Comparison of ENCODE assay signal across 15 cellular contexts in genomic region chr5:88824141-88824540, GRCh38. TPM values are rescaled to one million over a fixed set of nuclear protein-coding genes. Genes with fewer than 3 reads are reported as not detected.
DNase-seq lines count a peak whose midpoint lies in the region; ATAC-seq and TF ChIP-seq lines count a peak whose summit lies in the region.
"Had no signal": no experiment of that assay in that cellular context is flagged by ENCODE, and none has a peak within 500 bp of the region (broad histone marks: within the 10 kb centered on the region; RNA-seq: fewer than 3 reads in every experiment).

No MANE protein-coding gene starts in this region.

- H4K20me1 ChIP-seq in BLaER1 treated with 17β-estradiol and CSF1 and Interleukin-3, amounts not matched to agents 10 nM and 100 nM, result peaks cover 0 to 7% (median 0%) of the 10 kb centered on the region in 11 experiments; a peak in 1 of 22 replicates

- peak overlapping the region; percentile 84 to 99 (median 92) for H3K27ac Mint-ChIP-seq in IgD-negative memory B cell
- no peak overlapping the region for H3K27ac Mint-ChIP-seq in CD4-positive, alpha-beta T cell
- no peak overlapping the region for H3K27ac Mint-ChIP-seq in chondrocyte (ENCODE audit: unreplicated experiment)
- H3K27ac Mint-ChIP-seq: activated naive CD8-positive, alpha-beta T cell had no signal

- DNase-seq in colonic mucosa (no peak), psoas muscle (no peak), ACHN (no peak), chondrocyte (ENCODE audit: low spot score) (no peak), posterior cingulate gyrus (no peak)
- DNase-seq in CD4-positive, alpha-beta T cell, result no peak
- DNase-seq: activated T-cell treated with anti-CD3 and anti-CD28 coated beads, Interleukin-2, amount 50 U/mL, for 1 hour; Caco-2; GDM1; MV-4-11; stomach had no signal

- ATAC-seq in psoas muscle, result no peak
- no peak for ATAC-seq in CD4-positive, alpha-beta T cell (ENCODE audit: poor library complexity)

- H3K4me3 ChIP-seq in BLaER1 treated with 17β-estradiol and CSF1 and Interleukin-3, amounts not matched to agents 10 nM and 100 nM, result peak overlapping the region; percentile 60 to 90 (median 70); a peak in 19 of 20 replicates
- H3K4me3 ChIP-seq in colonic mucosa (no peak overlapping the region), psoas muscle (peak overlapping the region; percentile 51)
- H3K4me3 ChIP-seq: cardiac muscle cell, stomach had no signal

- WGBS in psoas muscle, 3 donors, result 54 to 59% (median 54%) methylated on average over 4 of the region's 4 CpGs

- H3K4me1 Mint-ChIP-seq in IgD-negative memory B cell (peaks cover 24 to 49% (median 30%) of the 10 kb centered on the region in 3 donors), chondrocyte (ENCODE audit: low read depth) (peaks cover 40% of the 10 kb centered on the region)
- H3K4me1 Mint-ChIP-seq in CD4-positive, alpha-beta T cell (ENCODE audit: low read depth), result peaks cover 28% of the 10 kb centered on the region

- in situ Hi-C loops in ACHN (cut with HindIII; ENCODE audit: low pct_ligation_motif_present, low pct_unique_long_range_greater_than_20kb, low sequenced_read_pairs), result no loop called here

- H3K36me3 Mint-ChIP-seq in IgD-negative memory B cell (peaks cover 16% of the 10 kb centered on the region), chondrocyte (ENCODE audit: low read depth) (peaks cover 6% of the 10 kb centered on the region)
- no peaks in the 10 kb centered on the region for H3K36me3 Mint-ChIP-seq in CD4-positive, alpha-beta T cell (ENCODE audit: low read depth)
- H3K36me3 Mint-ChIP-seq: activated naive CD8-positive, alpha-beta T cell had no signal

- H3K9me3 Mint-ChIP-seq in IgD-negative memory B cell (no peaks in the 10 kb centered on the region), chondrocyte (ENCODE audit: low read depth) (no peaks in the 10 kb centered on the region)
- H3K9me3 Mint-ChIP-seq in CD4-positive, alpha-beta T cell, result no peaks in the 10 kb centered on the region

- H3K27me3 ChIP-seq in BLaER1 treated with 17β-estradiol and CSF1 and Interleukin-3, amounts not matched to agents 10 nM and 100 nM, result no peaks in the 10 kb centered on the region; a peak in 1 of 22 replicates
- no peaks in the 10 kb centered on the region for H3K27me3 ChIP-seq in colonic mucosa
- H3K27me3 ChIP-seq in psoas muscle (ENCODE audit: insufficient read depth in 3 of 3, low read length in 2 of 3), result no peaks in the 10 kb centered on the region
- H3K27me3 ChIP-seq in CD4-positive, alpha-beta T cell (ENCODE audit: control insufficient read depth, insufficient read depth, low read length), result no peaks in the 10 kb centered on the region
- H3K27me3 ChIP-seq: cardiac muscle cell, stomach had no signal

- CTCF ChIA-PET in CD4-positive, alpha-beta T cell (lab: Charles Lee), result interaction anchor here (1.0 kb wide), 1 partner anchor 13 kb away, joined by 3 read pairs; no protein-coding TSS in a partner anchor

- peaks cover 20 to 45% (median 35%) of the 10 kb centered on the region in 11 experiments; a peak in 20 of 22 replicates for H3K36me3 ChIP-seq in BLaER1 treated with 17β-estradiol and CSF1 and Interleukin-3, amounts not matched to agents 10 nM and 100 nM
- H3K36me3 ChIP-seq in colonic mucosa (no peaks in the 10 kb centered on the region), psoas muscle (ENCODE audit: insufficient read depth in 1 of 2, low read depth in 1 of 2) (peaks cover 0 to 23% of the 10 kb centered on the region in 2 donors)

- H3K4me1 ChIP-seq in BLaER1 treated with 17β-estradiol and CSF1 and Interleukin-3, amounts not matched to agents 10 nM and 100 nM, result peaks cover 10 to 86% (median 38%) of the 10 kb centered on the region in 10 experiments
- no peaks in the 10 kb centered on the region for H3K4me1 ChIP-seq in colonic mucosa
- H3K4me1 ChIP-seq in psoas muscle, result peaks cover 98% of the 10 kb centered on the region

- no peak for TF ChIP-seq CTCF in colonic mucosa (IDR thresholded peaks at IDR 0.05)
- TF ChIP-seq CTCF in psoas muscle (IDR thresholded peaks at IDR 0.05), result no peak
- TF ChIP-seq CTCF in CD4-positive, alpha-beta T cell (IDR thresholded peaks at IDR 0.05), result no peak
- no peak for TF ChIP-seq CTCF in chondrocyte (IDR thresholded peaks at IDR 0.05)

- intact Hi-C loops in colonic mucosa (cut with DNase I), result no loop called here
- intact Hi-C loops in psoas muscle (cut with DNase I), result loop anchor here in 1 of 2 donors (2.0 kb wide), 1 partner anchor 37 kb away; no protein-coding TSS in a partner anchor
- intact Hi-C loops in CD4-positive, alpha-beta T cell (cut with DNase I, micrococcal nuclease), result no loop called here
- intact Hi-C loops in posterior cingulate gyrus (cut with DNase I), result no loop called here

- peak overlapping the region; percentile 64 to 100 (median 90); a peak in 20 of 22 replicates for H3K4me2 ChIP-seq in BLaER1 treated with 17β-estradiol and CSF1 and Interleukin-3, amounts not matched to agents 10 nM and 100 nM

- H3K9me3 ChIP-seq in BLaER1 treated with 17β-estradiol and CSF1 and Interleukin-3, amounts not matched to agents 10 nM and 100 nM (replicated peaks in 1 of 11), result no peaks in the 10 kb centered on the region
- H3K9me3 ChIP-seq in colonic mucosa (no peaks in the 10 kb centered on the region), psoas muscle (no peaks in the 10 kb centered on the region)
- no peaks in the 10 kb centered on the region for H3K9me3 ChIP-seq in CD4-positive, alpha-beta T cell (ENCODE audit: control insufficient read depth, low read length)
- H3K9me3 ChIP-seq: Caco-2, stomach had no signal

- H3K27me3 Mint-ChIP-seq in IgD-negative memory B cell (no peaks in the 10 kb centered on the region), chondrocyte (ENCODE audit: low read depth) (no peaks in the 10 kb centered on the region)
- peaks cover 17% of the 10 kb centered on the region for H3K27me3 Mint-ChIP-seq in CD4-positive, alpha-beta T cell

- H3K9ac ChIP-seq in BLaER1 treated with 17β-estradiol and CSF1 and Interleukin-3, amounts not matched to agents 10 nM and 100 nM, result peak overlapping the region; percentile 83 to 95 (median 89); a peak in 21 of 22 replicates
- no peak overlapping the region for H3K9ac ChIP-seq in colonic mucosa (ENCODE audit: low read depth in 2 of 2, low read length in 2 of 2)

- POLR2A ChIA-PET in CD4-positive, alpha-beta T cell (lab: Charles Lee), result no interaction called here

- H3K4me3 Mint-ChIP-seq in IgD-negative memory B cell (peak overlapping the region; percentile 59 to 97 (median 66)), chondrocyte (ENCODE audit: unreplicated experiment) (no peak overlapping the region)
- no peak overlapping the region for H3K4me3 Mint-ChIP-seq in CD4-positive, alpha-beta T cell
- H3K4me3 Mint-ChIP-seq: activated naive CD8-positive, alpha-beta T cell had no signal

- H3K27ac ChIP-seq in BLaER1 treated with 17β-estradiol and CSF1 and Interleukin-3, amounts not matched to agents 10 nM and 100 nM, result peak overlapping the region; percentile 90 to 99 (median 96); a peak in 21 of 22 replicates
- peak overlapping the region; percentile 3 for H3K27ac ChIP-seq in colonic mucosa
- peak overlapping the region; percentile 87 for H3K27ac ChIP-seq in psoas muscle
- no peak overlapping the region for H3K27ac ChIP-seq in CD4-positive, alpha-beta T cell (ENCODE audit: low read depth, low read length)

RNA-seq across cellular contexts. Expression of gene MEF2C, which starts 58.8 kb away (rescaled TPM):
- polyA plus RNA-seq in IgD-negative memory B cell (238 TPM), psoas muscle (10 to 100 TPM in 2 of 3 donors, 1 to 10 TPM in 1; 9.3 to 96.4 (median 32.0) TPM)
- total RNA-seq in colonic mucosa (10 to 100 TPM in 1 of 2 donors, 1 to 10 TPM in 1; 7.3 to 26.9 TPM), psoas muscle (100 to 1,000 TPM; 148 to 530 (median 257) TPM), chondrocyte (25.4 to 35.7 TPM (median 29.6 TPM) in 3 replicates)
- under 1 TPM; 0.60 to 0.87 TPM for total RNA-seq in CD4-positive, alpha-beta T cell

Comparison
In these comparisons a context has a peak if more than half of its experiments do, and no peak if none do; other contexts are left out.
1. H3K9ac ChIP-seq: peak in BLaER1 treated with 17β-estradiol and CSF1 and Interleukin-3, amounts not matched to agents 10 nM and 100 nM (11 of 11); none in colonic mucosa (0 of 2).
2. H3K27ac Mint-ChIP-seq: peak in IgD-negative memory B cell (3 of 3); none in CD4-positive, alpha-beta T cell (single experiment) and chondrocyte (single experiment).
3. H3K4me3 Mint-ChIP-seq: peak in IgD-negative memory B cell (4 of 4); none in CD4-positive, alpha-beta T cell (single experiment) and chondrocyte (single experiment).
4. RNA of gene MEF2C, which starts 58.8 kb away (total RNA-seq): 148 to 530 TPM in psoas muscle, 25.4 to 35.7 TPM in chondrocyte and 7.3 to 26.9 TPM in colonic mucosa; 0.60 to 0.87 TPM in CD4-positive, alpha-beta T cell; every median in the first group is over 4 times any median in the second.